1 cellular context compared by ENCODE assay signal in genomic region chr19:1441022-1441426, GRCh38.
TF ChIP-seq lines count a peak whose summit lies in the region.

No MANE protein-coding gene starts in this region.

TF ChIP-seq in GM12878, 131 proteins besides CTCF, POLR2A, EP300 and RAD21:
- no peak for TF ChIP-seq HDAC2 (IDR thresholded peaks at IDR 0.05)
- TF ChIP-seq CHD4 (IDR thresholded peaks at IDR 0.05): no peak
- peak; percentile 10; the same call in 1 of the 2 replicates for TF ChIP-seq POLR2AphosphoS5 (IDR thresholded peaks at IDR 0.05; ENCODE audit: low read length)
- no peak for TF ChIP-seq NFXL1 (IDR thresholded peaks at IDR 0.05; ENCODE audit: borderline replicate concordance)
